ENCODE assay signal across 23 cellular contexts in the genomic region with DNA sequence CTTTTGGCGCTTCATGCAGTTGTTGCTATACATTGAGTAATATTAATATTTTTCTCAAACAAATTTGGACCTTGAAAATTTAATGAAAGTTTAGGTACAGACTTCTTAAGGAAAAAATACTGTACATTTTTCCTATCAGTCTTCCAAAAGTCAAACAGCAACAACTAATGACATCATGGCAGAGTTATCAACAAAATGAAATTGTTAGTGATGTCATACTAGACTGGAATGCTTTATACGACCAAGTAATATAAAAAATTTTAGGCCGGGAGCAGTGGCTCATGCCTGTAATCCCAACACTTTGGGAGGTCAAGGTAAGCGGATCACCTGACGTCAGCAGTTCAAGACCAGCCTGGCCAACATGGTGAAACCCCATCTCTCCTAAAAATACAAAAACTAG. TPM values are rescaled to one million over a fixed set of nuclear protein-coding genes. Genes with fewer than 3 reads are reported as not detected.
DNase-seq lines count a peak whose midpoint lies in the region; ATAC-seq and TF ChIP-seq lines count a peak whose summit lies in the region.
"Had no signal": no experiment of that assay in that cellular context is flagged by ENCODE, and none has a peak within 500 bp of the region (broad histone marks: within the 10 kb centered on the region; RNA-seq: fewer than 3 reads in every experiment).

No MANE protein-coding gene starts in this region.

- H3K9me3 Mint-ChIP-seq in activated CD4-positive, alpha-beta T cell treated with anti-CD3 and anti-CD28 coated beads, Interleukin-2, amount 10 ng/mL, durations not matched to agents 24 days and 14 days, result no peaks in the 10 kb centered on the region
- H3K9me3 Mint-ChIP-seq: CD8-positive, alpha-beta memory T cell; IgD-negative memory B cell had no signal

- WGBS in esophagus muscularis mucosa, result 74% methylated on average over 5 of the region's 5 CpGs
- WGBS in smooth muscle cell (ENCODE audit: low lambda C conversion rate), result 93% methylated on average over 5 of the region's 5 CpGs

- peaks cover 95% of the 10 kb centered on the region for H3K36me3 ChIP-seq in DND-41 (ENCODE audit: insufficient read depth, low read length)
- peaks cover 86% of the 10 kb centered on the region for H3K36me3 ChIP-seq in Loucy (ENCODE audit: insufficient read depth, low read length)
- H3K36me3 ChIP-seq in esophagus muscularis mucosa, result peaks cover 7 to 68% (median 23%) of the 10 kb centered on the region in 4 donors
- peaks cover 9% of the 10 kb centered on the region for H3K36me3 ChIP-seq in smooth muscle cell (ENCODE audit: low read depth)

- no peaks in the 10 kb centered on the region for H3K9me2 ChIP-seq in Loucy (replicated peaks; ENCODE audit: low read depth, low read length)

- no peak for DNase-seq in DND-41
- no peak for DNase-seq in esophagus muscularis mucosa (ENCODE audit: extremely low spot score)
- DNase-seq in smooth muscle cell (lab: John Stamatoyannopoulos, UW; ENCODE audit: unreplicated experiment), result no peak
- no peak for DNase-seq in activated CD4-positive, alpha-beta T cell treated with anti-CD3 and anti-CD28 coated beads, Interleukin-2, amount 10 ng/mL, durations not matched to agents 24 days and 14 days
- DNase-seq in NOMO-1 (lab: John Stamatoyannopoulos, UW; ENCODE audit: unreplicated experiment in 2 of 2), result no peak
- DNase-seq: CD8-positive, alpha-beta memory T cell; DMS 273 treated with DMSO at 0.1 percent for 48 hours; DMS79; HCEC 1CT; NCI-H1092; NCI-H1436; NCI-H187; NCI-H2081 treated with DMSO at 0.1 percent for 48 hours; NCI-H2171; NCI-H226; NCI-H510A; NCI-H69 had no signal

- H2AFZ ChIP-seq in DND-41 (ENCODE audit: low read depth, low read length), result no peak overlapping the region
- no peak overlapping the region for H2AFZ ChIP-seq in Loucy (ENCODE audit: low read length)
- H2AFZ ChIP-seq in smooth muscle cell (ENCODE audit: low read depth), result no peak overlapping the region

- H3K9me3 ChIP-seq in DND-41 (ENCODE audit: insufficient read depth, low read length, severe bottlenecking) (no peaks in the 10 kb centered on the region), Loucy (ENCODE audit: insufficient read depth, low read depth, low read length) (no peaks in the 10 kb centered on the region), esophagus muscularis mucosa (no peaks in the 10 kb centered on the region), smooth muscle cell (replicated peaks; ENCODE audit: low read depth) (no peaks in the 10 kb centered on the region)

- H3K27ac Mint-ChIP-seq in activated CD4-positive, alpha-beta T cell treated with anti-CD3 and anti-CD28 coated beads, Interleukin-2, amount 10 ng/mL, durations not matched to agents 24 days and 14 days, result no peak overlapping the region
- H3K27ac Mint-ChIP-seq: B cell had no signal

- H3K79me2 ChIP-seq in DND-41 (ENCODE audit: insufficient read depth, low read length), result peaks cover 98% of the 10 kb centered on the region
- peaks cover 99% of the 10 kb centered on the region for H3K79me2 ChIP-seq in Loucy (ENCODE audit: insufficient read depth, low read length)
- peaks cover 95% of the 10 kb centered on the region for H3K79me2 ChIP-seq in smooth muscle cell (ENCODE audit: low read depth)

- H3K27ac ChIP-seq in DND-41 (ENCODE audit: low read length), result no peak overlapping the region
- H3K27ac ChIP-seq in esophagus muscularis mucosa (replicated peaks in 1 of 4), result peak overlapping the region in 3 of 4 donors; percentile 46 to 100 (median 61)
- H3K27ac ChIP-seq in smooth muscle cell (ENCODE audit: low read depth), result peak overlapping the region; percentile 11
- H3K27ac ChIP-seq: C4-2B had no signal

- H3K36me3 Mint-ChIP-seq in activated CD4-positive, alpha-beta T cell treated with anti-CD3 and anti-CD28 coated beads, Interleukin-2, amount 10 ng/mL, durations not matched to agents 24 days and 14 days (ENCODE audit: low read depth), result peaks cover 50% of the 10 kb centered on the region

- H3K27me3 ChIP-seq in DND-41 (ENCODE audit: insufficient read depth, low read length, poor library complexity) (no peaks in the 10 kb centered on the region), Loucy (ENCODE audit: insufficient read depth, low read length, poor library complexity, severe bottlenecking) (no peaks in the 10 kb centered on the region), esophagus muscularis mucosa (no peaks in the 10 kb centered on the region), smooth muscle cell (ENCODE audit: low read depth) (no peaks in the 10 kb centered on the region)

- H3K27me3 Mint-ChIP-seq in activated CD4-positive, alpha-beta T cell treated with anti-CD3 and anti-CD28 coated beads, Interleukin-2, amount 10 ng/mL, durations not matched to agents 24 days and 14 days, result no peaks in the 10 kb centered on the region
- H3K27me3 Mint-ChIP-seq: B cell; CD8-positive, alpha-beta memory T cell; IgD-negative memory B cell had no signal

- no peak for TF ChIP-seq CTCF in DND-41 (IDR thresholded peaks at IDR 0.05; ENCODE audit: borderline replicate concordance, extremely low read depth, low read length, poor library complexity, severe bottlenecking)
- no peak for TF ChIP-seq CTCF in Loucy (conservative IDR thresholded peaks at IDR 0.05; ENCODE audit: low read length)
- no peak for TF ChIP-seq CTCF in esophagus muscularis mucosa (IDR thresholded peaks at IDR 0.05)
- no peak for TF ChIP-seq CTCF in smooth muscle cell (IDR thresholded peaks at IDR 0.05; ENCODE audit: borderline replicate concordance, insufficient read depth, poor library complexity, severe bottlenecking)

- H3K4me3 Mint-ChIP-seq in activated CD4-positive, alpha-beta T cell treated with anti-CD3 and anti-CD28 coated beads, Interleukin-2, amount 10 ng/mL, durations not matched to agents 24 days and 14 days, result no peak overlapping the region
- H3K4me3 Mint-ChIP-seq: B cell had no signal

- intact Hi-C loops in esophagus muscularis mucosa (cut with DNase I), result no loop called here
- intact Hi-C loops in activated CD4-positive, alpha-beta T cell treated with anti-CD3 and anti-CD28 coated beads, Interleukin-2, amount 10 ng/mL, durations not matched to agents 24 days and 14 days (cut with micrococcal nuclease), result no loop called here

- H4K20me1 ChIP-seq in DND-41 (ENCODE audit: insufficient read depth, low read length), result peaks cover 94% of the 10 kb centered on the region
- H4K20me1 ChIP-seq in Loucy (ENCODE audit: insufficient read depth, low read length, poor library complexity, severe bottlenecking), result peaks cover 94% of the 10 kb centered on the region
- peaks cover 98% of the 10 kb centered on the region for H4K20me1 ChIP-seq in smooth muscle cell (ENCODE audit: low read depth)

- H3K4me3 ChIP-seq in DND-41 (ENCODE audit: low read depth in 1 of 2, low read length in 2 of 2) (no peak overlapping the region), Loucy (ENCODE audit: low read length, poor library complexity, severe bottlenecking) (peak overlapping the region; percentile 62), esophagus muscularis mucosa (no peak overlapping the region), smooth muscle cell (no peak overlapping the region)

- peaks cover 32% of the 10 kb centered on the region for H3K4me1 ChIP-seq in DND-41 (ENCODE audit: insufficient read depth, low read length)
- H3K4me1 ChIP-seq in Loucy (ENCODE audit: insufficient read depth, low read length, poor library complexity, severe bottlenecking), result peaks cover 69% of the 10 kb centered on the region
- H3K4me1 ChIP-seq in esophagus muscularis mucosa, result peaks cover 64 to 100% (median 91%) of the 10 kb centered on the region in 4 donors
- peaks cover 30% of the 10 kb centered on the region for H3K4me1 ChIP-seq in smooth muscle cell (ENCODE audit: low read depth)

- H3K9ac ChIP-seq in DND-41 (ENCODE audit: low read depth, low read length) (no peak overlapping the region), Loucy (ENCODE audit: low read depth, low read length, poor library complexity, severe bottlenecking) (no peak overlapping the region), smooth muscle cell (ENCODE audit: low read depth) (no peak overlapping the region)

- TF ChIP-seq EP300 in esophagus muscularis mucosa (IDR thresholded peaks at IDR 0.05), result no peak

- peaks cover 45% of the 10 kb centered on the region for H3K4me1 Mint-ChIP-seq in activated CD4-positive, alpha-beta T cell treated with anti-CD3 and anti-CD28 coated beads, Interleukin-2, amount 10 ng/mL, durations not matched to agents 24 days and 14 days

- ATAC-seq in DND-41 (ENCODE audit: insufficient read depth, low read depth), result no peak
- no peak for ATAC-seq in GM21723 (IDR thresholded peaks at IDR 0.05; ENCODE audit: unreplicated experiment)

- TF ChIP-seq POLR2A in esophagus muscularis mucosa (IDR thresholded peaks at IDR 0.05; ENCODE audit: low read depth), result no peak

- no peaks in the 10 kb centered on the region; the same call in 1 of the 2 replicates for H3F3A ChIP-seq in Loucy (ENCODE audit: low read depth)
- peaks cover 28% of the 10 kb centered on the region for H3F3A ChIP-seq in smooth muscle cell (ENCODE audit: low read depth)

- H3K4me2 ChIP-seq in DND-41 (ENCODE audit: insufficient read depth, low read length) (peak overlapping the region; percentile 12; the same call in 1 of the 2 replicates), Loucy (ENCODE audit: low read depth, low read length, poor library complexity, severe bottlenecking) (peak overlapping the region; percentile 99), smooth muscle cell (no peak overlapping the region)

RNA-seq across cellular contexts. Expression of gene CALM2, which starts 9.2 kb away (rescaled TPM):
- total RNA-seq in esophagus muscularis mucosa (1,000 to 10,000 TPM in 1 of 4 donors, 100 to 1,000 TPM in 3; 583 to 1,083 (median 785) TPM), smooth muscle cell (937 and 981 TPM in 2 replicates)
- polyA plus RNA-seq in smooth muscle cell, result 930 and 1,035 TPM in 2 replicates
- total RNA-seq in activated CD4-positive, alpha-beta T cell treated with anti-CD3 and anti-CD28 coated beads, Interleukin-2, amount 10 ng/mL, durations not matched to agents 24 days and 14 days, result 436 TPM in 2 replicates

RNA-seq across cellular contexts. Expression of gene STPG4, which starts 12.0 kb away (rescaled TPM):
- total RNA-seq in esophagus muscularis mucosa (not detected), smooth muscle cell (0.36 and 0.54 TPM in 2 replicates)
- 1.9 TPM in 1 of 2 replicates, not detected in the other for polyA plus RNA-seq in smooth muscle cell
- total RNA-seq in activated CD4-positive, alpha-beta T cell treated with anti-CD3 and anti-CD28 coated beads, Interleukin-2, amount 10 ng/mL, durations not matched to agents 24 days and 14 days, result 0.16 and 0.38 TPM in 2 replicates
- total RNA-seq: CD8-positive, alpha-beta memory T cell had no signal
- polyA plus RNA-seq: CD8-positive, alpha-beta memory T cell; H1; IgD-negative memory B cell had no signal
